1 cellular context compared by ENCODE assay signal in the genomic region with DNA sequence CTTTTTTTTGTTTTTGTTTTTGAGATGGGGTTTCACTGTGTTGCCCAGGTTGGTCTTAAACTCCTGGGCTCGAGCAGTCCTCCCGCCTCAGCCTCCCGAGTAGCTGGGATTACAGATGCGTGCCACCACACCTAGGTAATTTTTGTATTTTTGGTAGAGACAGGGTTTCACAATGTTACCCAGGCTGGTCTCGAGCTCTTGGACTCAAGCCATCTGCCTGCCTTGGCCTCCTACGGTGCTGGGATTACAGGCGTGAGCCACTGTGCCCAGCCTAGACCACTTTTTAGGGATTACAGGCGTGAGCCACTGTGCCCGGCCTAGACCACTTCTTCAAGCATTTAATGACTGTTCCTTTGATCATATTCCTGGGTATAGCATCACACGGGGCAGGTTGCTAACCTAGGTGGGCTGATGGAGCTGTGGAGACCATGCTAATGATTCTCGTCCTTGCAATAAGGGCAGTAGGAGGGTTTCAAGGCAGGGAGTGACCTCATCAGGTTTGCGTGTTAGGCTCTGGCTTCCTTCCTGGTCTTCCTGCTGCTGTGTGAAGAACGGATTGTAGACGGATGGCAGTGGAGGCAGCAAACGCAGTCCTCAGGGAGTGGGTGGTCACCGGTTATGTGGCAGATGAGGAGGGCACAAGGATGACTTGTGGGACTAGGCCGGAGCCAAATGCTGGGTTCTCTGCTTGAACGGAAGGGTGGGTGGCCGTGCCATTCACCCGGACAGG.
TF ChIP-seq lines count a peak whose summit lies in the region.

No MANE protein-coding gene starts in this region.

TF ChIP-seq in H1, 55 proteins besides CTCF, POLR2A, EP300 and RAD21:
- TF ChIP-seq CBX8 (IDR thresholded peaks at IDR 0.05; ENCODE audit: borderline replicate concordance, low read depth, low read length) (no peak), TBP (IDR thresholded peaks at IDR 0.05; ENCODE audit: low read depth, low read length) (no peak), ASH2L (IDR thresholded peaks at IDR 0.05; ENCODE audit: low read length) (no peak), CTBP2 (IDR thresholded peaks at IDR 0.05; ENCODE audit: borderline replicate concordance, insufficient read depth, insufficient read length, low read length) (no peak), HDAC6 (IDR thresholded peaks at IDR 0.05; ENCODE audit: low read depth, low read length) (no peak), BCL11A (IDR thresholded peaks at IDR 0.05; ENCODE audit: low read depth in 2 of 2, low read length in 2 of 2) (no peak), PHF8 (conservative IDR thresholded peaks at IDR 0.05; ENCODE audit: low read depth, low read length) (no peak), KDM4A (IDR thresholded peaks at IDR 0.05; ENCODE audit: low read depth, low read length, severe bottlenecking) (no peak), CBX5 (IDR thresholded peaks at IDR 0.05; ENCODE audit: low read depth, low read length) (no peak)
- TF ChIP-seq, protein P1, sequence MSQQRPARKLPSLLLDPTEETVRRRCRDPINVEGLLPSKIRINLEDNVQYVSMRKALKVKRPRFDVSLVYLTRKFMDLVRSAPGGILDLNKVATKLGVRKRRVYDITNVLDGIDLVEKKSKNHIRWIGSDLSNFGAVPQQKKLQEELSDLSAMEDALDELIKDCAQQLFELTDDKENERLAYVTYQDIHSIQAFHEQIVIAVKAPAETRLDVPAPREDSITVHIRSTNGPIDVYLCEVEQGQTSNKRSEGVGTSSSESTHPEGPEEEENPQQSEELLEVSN (IDR thresholded peaks at IDR 0.05) = no peak
- TF ChIP-seq, protein P2, sequence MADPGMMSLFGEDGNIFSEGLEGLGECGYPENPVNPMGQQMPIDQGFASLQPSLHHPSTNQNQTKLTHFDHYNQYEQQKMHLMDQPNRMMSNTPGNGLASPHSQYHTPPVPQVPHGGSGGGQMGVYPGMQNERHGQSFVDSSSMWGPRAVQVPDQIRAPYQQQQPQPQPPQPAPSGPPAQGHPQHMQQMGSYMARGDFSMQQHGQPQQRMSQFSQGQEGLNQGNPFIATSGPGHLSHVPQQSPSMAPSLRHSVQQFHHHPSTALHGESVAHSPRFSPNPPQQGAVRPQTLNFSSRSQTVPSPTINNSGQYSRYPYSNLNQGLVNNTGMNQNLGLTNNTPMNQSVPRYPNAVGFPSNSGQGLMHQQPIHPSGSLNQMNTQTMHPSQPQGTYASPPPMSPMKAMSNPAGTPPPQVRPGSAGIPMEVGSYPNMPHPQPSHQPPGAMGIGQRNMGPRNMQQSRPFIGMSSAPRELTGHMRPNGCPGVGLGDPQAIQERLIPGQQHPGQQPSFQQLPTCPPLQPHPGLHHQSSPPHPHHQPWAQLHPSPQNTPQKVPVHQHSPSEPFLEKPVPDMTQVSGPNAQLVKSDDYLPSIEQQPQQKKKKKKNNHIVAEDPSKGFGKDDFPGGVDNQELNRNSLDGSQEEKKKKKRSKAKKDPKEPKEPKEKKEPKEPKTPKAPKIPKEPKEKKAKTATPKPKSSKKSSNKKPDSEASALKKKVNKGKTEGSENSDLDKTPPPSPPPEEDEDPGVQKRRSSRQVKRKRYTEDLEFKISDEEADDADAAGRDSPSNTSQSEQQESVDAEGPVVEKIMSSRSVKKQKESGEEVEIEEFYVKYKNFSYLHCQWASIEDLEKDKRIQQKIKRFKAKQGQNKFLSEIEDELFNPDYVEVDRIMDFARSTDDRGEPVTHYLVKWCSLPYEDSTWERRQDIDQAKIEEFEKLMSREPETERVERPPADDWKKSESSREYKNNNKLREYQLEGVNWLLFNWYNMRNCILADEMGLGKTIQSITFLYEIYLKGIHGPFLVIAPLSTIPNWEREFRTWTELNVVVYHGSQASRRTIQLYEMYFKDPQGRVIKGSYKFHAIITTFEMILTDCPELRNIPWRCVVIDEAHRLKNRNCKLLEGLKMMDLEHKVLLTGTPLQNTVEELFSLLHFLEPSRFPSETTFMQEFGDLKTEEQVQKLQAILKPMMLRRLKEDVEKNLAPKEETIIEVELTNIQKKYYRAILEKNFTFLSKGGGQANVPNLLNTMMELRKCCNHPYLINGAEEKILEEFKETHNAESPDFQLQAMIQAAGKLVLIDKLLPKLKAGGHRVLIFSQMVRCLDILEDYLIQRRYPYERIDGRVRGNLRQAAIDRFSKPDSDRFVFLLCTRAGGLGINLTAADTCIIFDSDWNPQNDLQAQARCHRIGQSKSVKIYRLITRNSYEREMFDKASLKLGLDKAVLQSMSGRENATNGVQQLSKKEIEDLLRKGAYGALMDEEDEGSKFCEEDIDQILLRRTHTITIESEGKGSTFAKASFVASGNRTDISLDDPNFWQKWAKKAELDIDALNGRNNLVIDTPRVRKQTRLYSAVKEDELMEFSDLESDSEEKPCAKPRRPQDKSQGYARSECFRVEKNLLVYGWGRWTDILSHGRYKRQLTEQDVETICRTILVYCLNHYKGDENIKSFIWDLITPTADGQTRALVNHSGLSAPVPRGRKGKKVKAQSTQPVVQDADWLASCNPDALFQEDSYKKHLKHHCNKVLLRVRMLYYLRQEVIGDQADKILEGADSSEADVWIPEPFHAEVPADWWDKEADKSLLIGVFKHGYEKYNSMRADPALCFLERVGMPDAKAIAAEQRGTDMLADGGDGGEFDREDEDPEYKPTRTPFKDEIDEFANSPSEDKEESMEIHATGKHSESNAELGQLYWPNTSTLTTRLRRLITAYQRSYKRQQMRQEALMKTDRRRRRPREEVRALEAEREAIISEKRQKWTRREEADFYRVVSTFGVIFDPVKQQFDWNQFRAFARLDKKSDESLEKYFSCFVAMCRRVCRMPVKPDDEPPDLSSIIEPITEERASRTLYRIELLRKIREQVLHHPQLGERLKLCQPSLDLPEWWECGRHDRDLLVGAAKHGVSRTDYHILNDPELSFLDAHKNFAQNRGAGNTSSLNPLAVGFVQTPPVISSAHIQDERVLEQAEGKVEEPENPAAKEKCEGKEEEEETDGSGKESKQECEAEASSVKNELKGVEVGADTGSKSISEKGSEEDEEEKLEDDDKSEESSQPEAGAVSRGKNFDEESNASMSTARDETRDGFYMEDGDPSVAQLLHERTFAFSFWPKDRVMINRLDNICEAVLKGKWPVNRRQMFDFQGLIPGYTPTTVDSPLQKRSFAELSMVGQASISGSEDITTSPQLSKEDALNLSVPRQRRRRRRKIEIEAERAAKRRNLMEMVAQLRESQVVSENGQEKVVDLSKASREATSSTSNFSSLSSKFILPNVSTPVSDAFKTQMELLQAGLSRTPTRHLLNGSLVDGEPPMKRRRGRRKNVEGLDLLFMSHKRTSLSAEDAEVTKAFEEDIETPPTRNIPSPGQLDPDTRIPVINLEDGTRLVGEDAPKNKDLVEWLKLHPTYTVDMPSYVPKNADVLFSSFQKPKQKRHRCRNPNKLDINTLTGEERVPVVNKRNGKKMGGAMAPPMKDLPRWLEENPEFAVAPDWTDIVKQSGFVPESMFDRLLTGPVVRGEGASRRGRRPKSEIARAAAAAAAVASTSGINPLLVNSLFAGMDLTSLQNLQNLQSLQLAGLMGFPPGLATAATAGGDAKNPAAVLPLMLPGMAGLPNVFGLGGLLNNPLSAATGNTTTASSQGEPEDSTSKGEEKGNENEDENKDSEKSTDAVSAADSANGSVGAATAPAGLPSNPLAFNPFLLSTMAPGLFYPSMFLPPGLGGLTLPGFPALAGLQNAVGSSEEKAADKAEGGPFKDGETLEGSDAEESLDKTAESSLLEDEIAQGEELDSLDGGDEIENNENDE (IDR thresholded peaks at IDR 0.05; ENCODE audit: insufficient replicate concordance, low read length) = no peak
TF ChIP-seq in H1: peak in this region for 0.
